ENCODE assay signal across 8 cellular contexts in genomic region chr7:66825538-66825937, GRCh38.
A peak's percentile ranks its signal among the peaks of the same experiment; 100 is the strongest.
DNase-seq lines count a peak whose midpoint lies in the region; ATAC-seq, FAIRE-seq and TF ChIP-seq lines count a peak whose summit lies in the region.
"Not testable (repeated sequence)": the region's sequence is repeated elsewhere in the genome, so short reads cannot be mapped to it uniquely, and the experiment has no call there.

No MANE protein-coding gene starts in this region.

- not testable (repeated sequence) for H3K9me3 ChIP-seq in AG04450 (ENCODE audit: control insufficient read depth, insufficient read depth, low read length); RWPE2 (ENCODE audit: severe bottlenecking)

- not testable (repeated sequence) for DNase-seq in AG04450 (ENCODE audit: low read depth, low spot score); GM19239 (ENCODE audit: insufficient read length, low spot score); RWPE2 (ENCODE audit: low spot score); kidney epithelial cell (ENCODE audit: low read depth)
- peak; percentile 89 for DNase-seq in NB4 (ENCODE audit: low read depth)
- peak in 2 of 3 experiments; percentile 18 to 36 for DNase-seq in activated CD8-positive, alpha-beta memory T cell treated with anti-CD3 and anti-CD28 coated beads for 48 hours (ENCODE audit: low read depth in 2 of 3, low spot score in 2 of 3)
- peak; percentile 56 for DNase-seq in dermis blood vessel endothelial cell
- DNase-seq in stimulated activated CD4-positive, alpha-beta T cell treated with anti-CD3 and anti-CD28 coated beads, Interleukin-15, amount 100 ng/mL, for 24 hours: peak; percentile 71

- CTCF ChIA-PET in AG04450 (lab: Charles Lee): not testable (repeated sequence)

- H3K27me3 ChIP-seq in AG04450 (ENCODE audit: control insufficient read depth, insufficient read depth, low read length); RWPE2 (ENCODE audit: insufficient read depth, poor library complexity, severe bottlenecking); kidney epithelial cell (ENCODE audit: control insufficient read depth, insufficient read depth, low read length): not testable (repeated sequence)

- H3K36me3 ChIP-seq in RWPE2 (ENCODE audit: low read depth); kidney epithelial cell (ENCODE audit: control insufficient read depth, insufficient read depth, low read length): not testable (repeated sequence)

- H3K4me3 ChIP-seq in AG04450 (ENCODE audit: low read depth, low read length); NB4 (ENCODE audit: low read depth, low read length); RWPE2 (ENCODE audit: severe bottlenecking); kidney epithelial cell (ENCODE audit: low read depth, low read length): not testable (repeated sequence)

- peak; percentile 29 for TF ChIP-seq CTCF in AG04450 (IDR thresholded peaks at IDR 0.05; ENCODE audit: low read depth, low read length)
- peak; percentile 66 for TF ChIP-seq CTCF in NB4 (IDR thresholded peaks at IDR 0.05; ENCODE audit: low read depth, low read length)
- peak; percentile 24 for TF ChIP-seq CTCF in RWPE2 (IDR thresholded peaks at IDR 0.05; ENCODE audit: poor library complexity, severe bottlenecking)
- peak; percentile 19 for TF ChIP-seq CTCF in kidney epithelial cell (IDR thresholded peaks at IDR 0.05; ENCODE audit: insufficient read depth, low read length, poor library complexity, severe bottlenecking)

- FAIRE-seq in GM19239 (lab: Jason Lieb, UNC): peak; percentile 65

- not testable (repeated sequence) for H3K4me1 ChIP-seq in RWPE2 (ENCODE audit: insufficient read depth, poor library complexity, severe bottlenecking)

- TF ChIP-seq POLR2A in NB4 (IDR thresholded peaks at IDR 0.05; ENCODE audit: extremely low read depth, insufficient read length): not testable (repeated sequence)

- H3K27ac ChIP-seq in AG04450 (ENCODE audit: low read depth, low read length); RWPE2 (ENCODE audit: poor library complexity, severe bottlenecking): not testable (repeated sequence)

- POLR2A ChIA-PET in AG04450 (lab: Yijun Ruan, JAX): not testable (repeated sequence)

- ATAC-seq in RWPE2 (ENCODE audit: low read depth): not testable (repeated sequence)
